Comparison of ENCODE assay signal across 20 cellular contexts in the genomic region with DNA sequence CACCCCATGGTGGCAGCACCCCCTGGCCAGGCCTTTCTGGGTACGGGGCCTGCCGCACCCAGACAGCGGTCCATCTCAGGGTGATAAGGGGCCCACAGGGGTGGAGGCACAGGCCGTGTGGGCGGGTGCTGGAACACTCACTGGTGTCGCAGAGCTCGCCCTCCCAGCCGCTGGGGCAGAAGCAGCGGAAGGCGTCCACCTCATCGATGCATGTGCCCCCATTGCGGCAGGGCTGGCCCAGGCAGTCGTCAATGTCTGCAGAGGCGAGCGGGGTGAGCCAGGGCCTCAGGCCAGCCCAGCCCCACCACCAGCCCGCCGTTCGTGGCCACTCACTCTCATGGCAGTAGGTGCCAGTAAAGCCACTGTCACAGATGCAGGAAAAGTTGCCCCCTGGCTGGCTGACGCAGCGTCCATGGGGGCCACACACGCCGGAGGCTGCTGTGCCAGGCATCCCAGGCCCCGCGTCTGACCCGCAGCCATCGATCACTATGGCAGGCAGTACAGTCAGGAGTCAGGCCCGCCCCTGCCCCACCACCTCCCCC.
"Had no signal": no experiment of that assay in that cellular context is flagged by ENCODE, and none has a peak within 500 bp of the region (broad histone marks: within the 10 kb centered on the region; RNA-seq: fewer than 3 reads in every experiment).

No MANE protein-coding gene starts in this region.

- ATAC-seq: activated CD8-positive, alpha-beta memory T cell treated with anti-CD3 and anti-CD28 coated beads, Interleukin-2, amount 10 ng/mL, durations not matched to agents 7 days and 5 days; activated CD8-positive, alpha-beta T cell treated with anti-CD3 and anti-CD28 coated beads for 36 hours; SK-N-SH treated with all-trans-retinoic acid at 6 μM for 48 hours; stimulated activated effector memory CD8-positive, alpha-beta T cell treated with anti-CD3 and anti-CD28 coated beads, Interleukin-12 subunit alpha, Interleukin-12 subunit beta, amount 100 ng/mL, for 72 hours had no signal

- H3K27ac ChIP-seq: ascending aorta, brain microvascular endothelial cell, tibial artery had no signal

- H3K36me3 ChIP-seq: brain microvascular endothelial cell had no signal

- H3K9me3 ChIP-seq: ascending aorta, tibial artery had no signal

- H3K4me3 ChIP-seq: ascending aorta, tibial artery had no signal

- H3K27me3 Mint-ChIP-seq: activated CD4-positive, alpha-beta T cell treated with anti-CD3 and anti-CD28 coated beads, Interleukin-2, amount 10 ng/mL, durations not matched to agents 7 days and 5 days; activated CD8-positive, alpha-beta memory T cell treated with anti-CD3 and anti-CD28 coated beads, Interleukin-2, amount 10 ng/mL, durations not matched to agents 7 days and 5 days; activated CD8-positive, alpha-beta T cell treated with anti-CD3 and anti-CD28 coated beads for 36 hours; stimulated activated naive CD8-positive, alpha-beta T cell treated with anti-CD3 and anti-CD28 coated beads, Interleukin-15, amount 100 ng/mL, for 72 hours had no signal

- H3K4me1 Mint-ChIP-seq: activated CD4-positive, alpha-beta T cell treated with anti-CD3 and anti-CD28 coated beads, Interleukin-2, amount 10 ng/mL, durations not matched to agents 7 days and 5 days; activated CD8-positive, alpha-beta memory T cell treated with anti-CD3 and anti-CD28 coated beads, Interleukin-2, amount 10 ng/mL, durations not matched to agents 7 days and 5 days; stimulated activated effector memory CD8-positive, alpha-beta T cell treated with anti-CD3 and anti-CD28 coated beads, Interleukin-12 subunit alpha, Interleukin-12 subunit beta, amount 100 ng/mL, for 72 hours; stimulated activated naive CD8-positive, alpha-beta T cell treated with anti-CD3 and anti-CD28 coated beads, Interleukin-15, amount 100 ng/mL, for 72 hours had no signal

- H3K27me3 ChIP-seq: ascending aorta, brain microvascular endothelial cell, tibial artery had no signal

- H3K4me1 ChIP-seq: ascending aorta, tibial artery had no signal

- H3K4me3 Mint-ChIP-seq: activated CD4-positive, alpha-beta T cell treated with anti-CD3 and anti-CD28 coated beads, Interleukin-2, amount 10 ng/mL, durations not matched to agents 7 days and 5 days; activated CD8-positive, alpha-beta memory T cell treated with anti-CD3 and anti-CD28 coated beads, Interleukin-2, amount 10 ng/mL, durations not matched to agents 7 days and 5 days; activated CD8-positive, alpha-beta T cell treated with anti-CD3 and anti-CD28 coated beads for 36 hours; activated T-helper 1 cell treated with anti-CD3 and anti-CD28 coated beads, Interleukin-12 subunit alpha, Interleukin-12 subunit beta, Interleukin-2, Interleukin-4 antibody, amounts not matched to agents 30 ng/mL and 10 ng/mL and 1 ng/mL, durations not matched to agents 14 hours and 24 hours and 36 hours; stimulated activated effector memory CD8-positive, alpha-beta T cell treated with anti-CD3 and anti-CD28 coated beads, Interleukin-12 subunit alpha, Interleukin-12 subunit beta, amount 100 ng/mL, for 72 hours; stimulated activated naive CD8-positive, alpha-beta T cell treated with anti-CD3 and anti-CD28 coated beads, Interleukin-15, amount 100 ng/mL, for 72 hours had no signal

- H3K9me3 Mint-ChIP-seq: activated CD4-positive, alpha-beta T cell treated with anti-CD3 and anti-CD28 coated beads, Interleukin-2, amount 10 ng/mL, durations not matched to agents 7 days and 5 days; activated CD8-positive, alpha-beta T cell treated with anti-CD3 and anti-CD28 coated beads for 36 hours; activated T-helper 1 cell treated with anti-CD3 and anti-CD28 coated beads, Interleukin-12 subunit alpha, Interleukin-12 subunit beta, Interleukin-2, Interleukin-4 antibody, amounts not matched to agents 30 ng/mL and 10 ng/mL and 1 ng/mL, durations not matched to agents 14 hours and 24 hours and 36 hours; stimulated activated effector memory CD8-positive, alpha-beta T cell treated with anti-CD3 and anti-CD28 coated beads, Interleukin-12 subunit alpha, Interleukin-12 subunit beta, amount 100 ng/mL, for 72 hours; stimulated activated naive CD8-positive, alpha-beta T cell treated with anti-CD3 and anti-CD28 coated beads, Interleukin-15, amount 100 ng/mL, for 72 hours had no signal

- H3K27ac Mint-ChIP-seq: activated CD4-positive, alpha-beta T cell treated with anti-CD3 and anti-CD28 coated beads, Interleukin-2, amount 10 ng/mL, durations not matched to agents 7 days and 5 days; activated CD8-positive, alpha-beta memory T cell treated with anti-CD3 and anti-CD28 coated beads, Interleukin-2, amount 10 ng/mL, durations not matched to agents 7 days and 5 days; activated CD8-positive, alpha-beta T cell treated with anti-CD3 and anti-CD28 coated beads for 36 hours; activated T-helper 1 cell treated with anti-CD3 and anti-CD28 coated beads, Interleukin-12 subunit alpha, Interleukin-12 subunit beta, Interleukin-2, Interleukin-4 antibody, amounts not matched to agents 30 ng/mL and 10 ng/mL and 1 ng/mL, durations not matched to agents 14 hours and 24 hours and 36 hours; stimulated activated effector memory CD8-positive, alpha-beta T cell treated with anti-CD3 and anti-CD28 coated beads, Interleukin-12 subunit alpha, Interleukin-12 subunit beta, amount 100 ng/mL, for 72 hours had no signal

- DNase-seq: activated CD4-positive, alpha-beta T cell treated with anti-CD3 and anti-CD28 coated beads, Interleukin-2, amount 10 ng/mL, durations not matched to agents 7 days and 5 days; activated CD8-positive, alpha-beta memory T cell treated with anti-CD3 and anti-CD28 coated beads, Interleukin-2, amount 10 ng/mL, durations not matched to agents 7 days and 5 days; activated CD8-positive, alpha-beta T cell treated with anti-CD3 and anti-CD28 coated beads for 36 hours; activated gamma-delta T cell; activated naive CD4-positive, alpha-beta T cell treated with anti-CD3 and anti-CD28 coated beads, Interleukin-2, amount 50 U/mL, for 16 hours; activated T-cell treated with anti-CD3 and anti-CD28 coated beads for 4 hours; brain microvascular endothelial cell; central memory CD4-positive, alpha-beta T cell; cortex of kidney; erythroblast; foreskin fibroblast; mesenchymal stem cell; occipital lobe; stimulated activated CD4-positive, alpha-beta T cell treated with anti-CD3 and anti-CD28 coated beads, Interleukin-12 subunit alpha, Interleukin-12 subunit beta, amount 100 ng/mL, for 4 hours; tibial artery had no signal

- H3K36me3 Mint-ChIP-seq: activated CD8-positive, alpha-beta memory T cell treated with anti-CD3 and anti-CD28 coated beads, Interleukin-2, amount 10 ng/mL, durations not matched to agents 7 days and 5 days; stimulated activated effector memory CD8-positive, alpha-beta T cell treated with anti-CD3 and anti-CD28 coated beads, Interleukin-12 subunit alpha, Interleukin-12 subunit beta, amount 100 ng/mL, for 72 hours had no signal
